In the genomic region with DNA sequence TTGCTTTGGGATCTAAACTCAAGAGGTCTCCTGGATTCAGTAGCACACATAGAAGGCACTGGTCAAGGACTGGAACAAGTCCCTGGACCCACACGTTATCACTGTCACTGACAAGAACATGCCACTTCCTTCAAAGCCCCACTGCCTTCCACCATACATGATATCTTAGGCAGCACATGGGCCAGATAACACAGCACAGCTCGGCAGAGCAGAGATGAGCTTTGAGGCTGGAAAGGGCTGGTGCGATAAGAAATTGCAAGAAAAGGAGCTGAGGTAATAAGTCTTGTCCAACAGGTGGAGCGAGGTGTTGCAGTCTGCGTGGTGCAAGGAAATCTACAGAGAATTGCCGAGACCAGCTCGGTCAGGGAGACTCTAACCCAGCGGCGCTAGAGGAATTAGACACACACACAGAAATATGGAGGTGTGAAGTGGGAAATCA, we compare ENCODE assay signal across 1 cellular context.
TF ChIP-seq lines count a peak whose summit lies in the region.

No MANE protein-coding gene starts in this region.

TF ChIP-seq in H1, 55 proteins besides CTCF, POLR2A, EP300 and RAD21:
- TF ChIP-seq JUN (IDR thresholded peaks at IDR 0.05; ENCODE audit: low read depth, low read length) = no peak
- TF ChIP-seq BRCA1 (IDR thresholded peaks at IDR 0.05; ENCODE audit: low read depth, low read length) = no peak
- no peak for TF ChIP-seq CHD2 (IDR thresholded peaks at IDR 0.05; ENCODE audit: low read length)
- TF ChIP-seq CBX5 (IDR thresholded peaks at IDR 0.05; ENCODE audit: low read depth, low read length) = no peak
- no peak for TF ChIP-seq CEBPB (IDR thresholded peaks at IDR 0.05; ENCODE audit: low read depth, low read length)
- no peak for TF ChIP-seq GTF2F1 (IDR thresholded peaks at IDR 0.05; ENCODE audit: borderline replicate concordance, low read depth, low read length)
